ENCODE assay signal across 8 cellular contexts in the genomic region with DNA sequence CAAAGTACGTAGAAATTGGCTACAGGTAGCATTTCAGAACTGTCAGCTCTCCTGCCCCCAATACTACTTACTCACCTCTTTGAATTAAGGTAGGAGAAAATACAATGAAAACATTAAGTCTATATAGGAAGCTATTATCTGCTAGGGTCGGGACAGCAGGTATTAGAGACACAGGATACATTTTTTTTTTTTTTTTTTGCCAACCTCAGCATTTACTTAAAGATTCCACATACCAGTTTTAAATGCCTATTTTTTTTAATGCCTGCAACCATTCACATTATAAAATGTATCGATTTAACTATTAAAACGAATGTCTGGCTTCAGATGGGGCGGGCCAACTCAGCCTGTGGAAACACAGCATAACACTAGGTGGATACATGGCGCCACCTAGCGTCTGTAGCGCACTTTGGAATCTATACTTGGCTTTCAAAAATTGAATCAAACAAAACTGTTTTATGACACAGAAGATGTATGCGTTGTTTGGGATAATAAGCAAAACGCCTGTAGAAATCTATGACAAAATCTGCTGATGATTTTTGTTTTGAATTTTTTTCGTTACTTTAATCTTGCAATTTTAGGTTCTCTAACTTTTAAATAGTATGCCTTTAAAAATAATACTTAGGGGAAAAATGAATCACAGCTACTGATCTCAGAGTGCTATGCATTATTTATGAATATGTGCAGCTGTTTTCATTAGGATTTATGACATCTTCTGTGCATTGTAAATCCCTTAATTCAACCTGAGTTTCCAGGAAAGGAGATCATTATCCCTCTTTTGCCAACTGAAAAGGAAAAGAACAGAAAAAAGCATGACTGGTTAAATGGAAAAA.
DNase-seq lines count a peak whose midpoint lies in the region; ATAC-seq, FAIRE-seq and TF ChIP-seq lines count a peak whose summit lies in the region.

No MANE protein-coding gene starts in this region.

- no peaks in the 10 kb centered on the region for H3K9me3 ChIP-seq in Karpas-422 (ENCODE audit: low read length)
- H3K9me3 ChIP-seq in RWPE2 (ENCODE audit: severe bottlenecking), result no peaks in the 10 kb centered on the region
- H3K9me3 ChIP-seq in trophoblast cell (ENCODE audit: insufficient read depth, low read depth, low read length), result no peaks in the 10 kb centered on the region
- H3K9me3 ChIP-seq in upper lobe of left lung, result no peaks in the 10 kb centered on the region

- no peak overlapping the region for H2AFZ ChIP-seq in Karpas-422 (ENCODE audit: low read length)
- H2AFZ ChIP-seq in trophoblast cell (ENCODE audit: insufficient read depth, low read length, poor library complexity), result no peak overlapping the region

- no peak overlapping the region for H3K4ac ChIP-seq in trophoblast cell (ENCODE audit: low read depth, low read length)

- no peak overlapping the region for H2BK12ac ChIP-seq in trophoblast cell (ENCODE audit: low read length)

- H2AK5ac ChIP-seq in trophoblast cell (ENCODE audit: low read length), result no peak overlapping the region

- H3K79me2 ChIP-seq in Karpas-422 (ENCODE audit: low read length), result no peaks in the 10 kb centered on the region
- no peaks in the 10 kb centered on the region for H3K79me2 ChIP-seq in trophoblast cell (ENCODE audit: control insufficient read depth, insufficient read depth, low read length, poor library complexity)

- no peak overlapping the region for H2BK5ac ChIP-seq in trophoblast cell (ENCODE audit: low read depth, low read length, poor library complexity)

- no peak for TF ChIP-seq POLR2A in upper lobe of left lung (IDR thresholded peaks at IDR 0.05)

- no peaks in the 10 kb centered on the region for H3K79me1 ChIP-seq in trophoblast cell (ENCODE audit: low read length)

- H3K9me3 Mint-ChIP-seq in activated T-helper 2 cell treated with anti-CD3 and anti-CD28 coated beads, Interferon-gamma antibody, Interleukin-2, Interleukin-4, amounts not matched to agents 10 μg/mL and 5 μg/mL and 100 μg/mL, durations not matched to agents 14 hours and 24 hours and 36 hours, result no peaks in the 10 kb centered on the region

- H3K23ac ChIP-seq in trophoblast cell (ENCODE audit: low read length), result no peak overlapping the region

- peak; percentile 22 for DNase-seq in GDM1 (lab: John Stamatoyannopoulos, UW)
- peak; percentile 87 for DNase-seq in Karpas-422
- DNase-seq in RWPE2 (ENCODE audit: low spot score), result peak; percentile 65
- peak; percentile 36 for DNase-seq in activated T-helper 2 cell treated with anti-CD3 and anti-CD28 coated beads, Interferon-gamma antibody, Interleukin-2, Interleukin-4, amounts not matched to agents 10 μg/mL and 5 μg/mL and 100 μg/mL, durations not matched to agents 14 hours and 24 hours and 36 hours (ENCODE audit: low spot score)
- peak; percentile 7 to 48 for DNase-seq in frontal cortex (ENCODE audit: low spot score in 2 of 2)
- peak; percentile 50 to 84 for DNase-seq in trophoblast cell
- peak in 1 of 2 donors; percentile 59 for DNase-seq in upper lobe of left lung

- H3K36me3 Mint-ChIP-seq in activated T-helper 2 cell treated with anti-CD3 and anti-CD28 coated beads, Interferon-gamma antibody, Interleukin-2, Interleukin-4, amounts not matched to agents 10 μg/mL and 5 μg/mL and 100 μg/mL, durations not matched to agents 14 hours and 24 hours and 36 hours (ENCODE audit: low read depth), result no peaks in the 10 kb centered on the region

- H3K4me2 ChIP-seq in Karpas-422 (ENCODE audit: low read depth, low read length, poor library complexity, severe bottlenecking) (no peak overlapping the region), trophoblast cell (ENCODE audit: low read length) (no peak overlapping the region)

- no peaks in the 10 kb centered on the region for H3K9me2 ChIP-seq in Karpas-422 (replicated peaks; ENCODE audit: insufficient read depth, low read length)

- TF ChIP-seq EP300 in upper lobe of left lung (IDR thresholded peaks at IDR 0.05), result no peak

- ATAC-seq in GM21786 (IDR thresholded peaks at IDR 0.05; ENCODE audit: unreplicated experiment), result peak; percentile 94
- ATAC-seq in RWPE2 (ENCODE audit: low read depth), result peak; percentile 79
- ATAC-seq in upper lobe of left lung (ENCODE audit: low FRiP score in 2 of 2), result peak; percentile 71 to 82

- peak; percentile 72 for FAIRE-seq in frontal cortex (lab: Jason Lieb, UNC)

- H3K4me3 Mint-ChIP-seq in activated T-helper 2 cell treated with anti-CD3 and anti-CD28 coated beads, Interferon-gamma antibody, Interleukin-2, Interleukin-4, amounts not matched to agents 10 μg/mL and 5 μg/mL and 100 μg/mL, durations not matched to agents 14 hours and 24 hours and 36 hours (ENCODE audit: low read depth), result no peak overlapping the region

- H2BK120ac ChIP-seq in trophoblast cell (ENCODE audit: insufficient read depth, low read length, poor library complexity), result no peak overlapping the region

- no peak overlapping the region for H4K12ac ChIP-seq in trophoblast cell (ENCODE audit: low read depth, low read length)

- H3K4me1 ChIP-seq in Karpas-422 (ENCODE audit: low read length) (no peaks in the 10 kb centered on the region), RWPE2 (ENCODE audit: insufficient read depth, poor library complexity, severe bottlenecking) (no peaks in the 10 kb centered on the region), trophoblast cell (ENCODE audit: control insufficient read depth in 1 of 2, insufficient read depth in 2 of 2, low read length in 2 of 2) (no peaks in the 10 kb centered on the region), upper lobe of left lung (no peaks in the 10 kb centered on the region)

- no peak overlapping the region for H3K18ac ChIP-seq in trophoblast cell (ENCODE audit: low read length)

- no peak overlapping the region for H3K4me3 ChIP-seq in Karpas-422 (ENCODE audit: low read length)
- H3K4me3 ChIP-seq in RWPE2 (ENCODE audit: severe bottlenecking), result no peak overlapping the region
- H3K4me3 ChIP-seq in trophoblast cell (ENCODE audit: low read depth, low read length), result no peak overlapping the region
- no peak overlapping the region for H3K4me3 ChIP-seq in upper lobe of left lung

- no peaks in the 10 kb centered on the region for H3K4me1 Mint-ChIP-seq in activated T-helper 2 cell treated with anti-CD3 and anti-CD28 coated beads, Interferon-gamma antibody, Interleukin-2, Interleukin-4, amounts not matched to agents 10 μg/mL and 5 μg/mL and 100 μg/mL, durations not matched to agents 14 hours and 24 hours and 36 hours (ENCODE audit: low read depth)

- no peaks in the 10 kb centered on the region for H4K20me1 ChIP-seq in Karpas-422 (ENCODE audit: insufficient read depth, low read depth, low read length)

- peaks cover 6% of the 10 kb centered on the region for H3K27me3 Mint-ChIP-seq in activated T-helper 2 cell treated with anti-CD3 and anti-CD28 coated beads, Interferon-gamma antibody, Interleukin-2, Interleukin-4, amounts not matched to agents 10 μg/mL and 5 μg/mL and 100 μg/mL, durations not matched to agents 14 hours and 24 hours and 36 hours (ENCODE audit: low read depth)

- H4K8ac ChIP-seq in trophoblast cell (ENCODE audit: low read depth, low read length), result no peak overlapping the region

- H3K36me3 ChIP-seq in Karpas-422 (ENCODE audit: insufficient read depth, low read length) (no peaks in the 10 kb centered on the region), RWPE2 (ENCODE audit: low read depth) (no peaks in the 10 kb centered on the region), trophoblast cell (ENCODE audit: control insufficient read depth in 1 of 2, insufficient read depth in 2 of 2, low read length in 2 of 2) (no peaks in the 10 kb centered on the region), upper lobe of left lung (no peaks in the 10 kb centered on the region)

- peak; percentile 93 for TF ChIP-seq CTCF in RWPE2 (IDR thresholded peaks at IDR 0.05; ENCODE audit: poor library complexity, severe bottlenecking)
- peak; percentile 38 to 68 (median 60) for TF ChIP-seq CTCF in upper lobe of left lung (IDR thresholded peaks at IDR 0.05)

- H3K27ac Mint-ChIP-seq in activated T-helper 2 cell treated with anti-CD3 and anti-CD28 coated beads, Interferon-gamma antibody, Interleukin-2, Interleukin-4, amounts not matched to agents 10 μg/mL and 5 μg/mL and 100 μg/mL, durations not matched to agents 14 hours and 24 hours and 36 hours, result no peak overlapping the region

- no peak overlapping the region for H3K14ac ChIP-seq in trophoblast cell (ENCODE audit: low read length)

- intact Hi-C loops in activated T-helper 2 cell treated with anti-CD3 and anti-CD28 coated beads, Interferon-gamma antibody, Interleukin-2, Interleukin-4, amounts not matched to agents 10 μg/mL and 5 μg/mL and 100 μg/mL, durations not matched to agents 14 hours and 24 hours and 36 hours (cut with micrococcal nuclease), result loop anchor here (1.0 to 10.0 kb wide), 3 partner anchors 377 to 656 kb away; no protein-coding TSS in a partner anchor

- H3K27ac ChIP-seq in Karpas-422 (ENCODE audit: low read length) (no peak overlapping the region), RWPE2 (ENCODE audit: poor library complexity, severe bottlenecking) (no peak overlapping the region), trophoblast cell (ENCODE audit: low read depth, low read length) (no peak overlapping the region), upper lobe of left lung (no peak overlapping the region)

- WGBS in trophoblast cell (ENCODE audit: extremely low coverage, insufficient coverage, insufficient read length), result no CpG with 5 or more reads among the region's 11 CpGs
- 19 to 21% methylated on average over 11 of the region's 11 CpGs for WGBS in upper lobe of left lung, 2 donors

- H3K9ac ChIP-seq in Karpas-422 (ENCODE audit: low read length) (no peak overlapping the region), trophoblast cell (ENCODE audit: low read length) (no peak overlapping the region)

- H3K27me3 ChIP-seq in Karpas-422 (ENCODE audit: low read length), result no peaks in the 10 kb centered on the region
- H3K27me3 ChIP-seq in RWPE2 (ENCODE audit: insufficient read depth, poor library complexity, severe bottlenecking), result no peaks in the 10 kb centered on the region
- no peaks in the 10 kb centered on the region for H3K27me3 ChIP-seq in trophoblast cell (ENCODE audit: insufficient read depth, low read length)
- no peaks in the 10 kb centered on the region for H3K27me3 ChIP-seq in upper lobe of left lung

- no peak overlapping the region for H4K91ac ChIP-seq in trophoblast cell (ENCODE audit: low read depth, low read length)
